Comparison of ENCODE assay signal across 1 cellular context in the genomic region with DNA sequence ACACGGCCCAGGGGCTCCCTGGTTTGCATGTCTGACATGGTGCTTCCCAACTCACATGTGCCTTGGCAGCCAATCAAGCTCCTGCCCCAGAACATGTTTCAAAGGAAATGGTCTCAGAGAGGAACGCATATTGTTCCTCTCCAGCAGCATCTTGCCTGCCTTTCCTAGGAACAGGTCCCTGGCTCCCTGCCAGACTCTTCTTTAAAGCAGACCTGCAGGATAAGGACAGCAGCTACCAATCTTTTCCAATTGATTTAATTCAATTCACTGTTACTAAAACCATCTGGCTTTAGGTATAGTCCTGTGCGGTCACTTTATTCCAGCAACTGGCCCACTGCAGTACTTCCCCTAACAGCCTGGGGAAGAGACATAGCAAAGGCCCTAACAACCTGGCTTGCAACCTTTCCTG.
TF ChIP-seq lines count a peak whose summit lies in the region.

No MANE protein-coding gene starts in this region.

TF ChIP-seq in WTC11, 78 proteins besides CTCF, POLR2A, EP300 and RAD21 (continued from another document):
- TF ChIP-seq, protein P1, sequence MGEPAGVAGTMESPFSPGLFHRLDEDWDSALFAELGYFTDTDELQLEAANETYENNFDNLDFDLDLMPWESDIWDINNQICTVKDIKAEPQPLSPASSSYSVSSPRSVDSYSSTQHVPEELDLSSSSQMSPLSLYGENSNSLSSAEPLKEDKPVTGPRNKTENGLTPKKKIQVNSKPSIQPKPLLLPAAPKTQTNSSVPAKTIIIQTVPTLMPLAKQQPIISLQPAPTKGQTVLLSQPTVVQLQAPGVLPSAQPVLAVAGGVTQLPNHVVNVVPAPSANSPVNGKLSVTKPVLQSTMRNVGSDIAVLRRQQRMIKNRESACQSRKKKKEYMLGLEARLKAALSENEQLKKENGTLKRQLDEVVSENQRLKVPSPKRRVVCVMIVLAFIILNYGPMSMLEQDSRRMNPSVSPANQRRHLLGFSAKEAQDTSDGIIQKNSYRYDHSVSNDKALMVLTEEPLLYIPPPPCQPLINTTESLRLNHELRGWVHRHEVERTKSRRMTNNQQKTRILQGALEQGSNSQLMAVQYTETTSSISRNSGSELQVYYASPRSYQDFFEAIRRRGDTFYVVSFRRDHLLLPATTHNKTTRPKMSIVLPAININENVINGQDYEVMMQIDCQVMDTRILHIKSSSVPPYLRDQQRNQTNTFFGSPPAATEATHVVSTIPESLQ (CRISPR knock-in tag; IDR thresholded peaks at IDR 0.05), result no peak
- no peak for TF ChIP-seq ZNF121 (CRISPR knock-in tag; IDR thresholded peaks at IDR 0.05)
- no peak for TF ChIP-seq ZNF396 (CRISPR knock-in tag; IDR thresholded peaks at IDR 0.05; ENCODE audit: borderline replicate concordance)
- TF ChIP-seq TCF7 (CRISPR knock-in tag; IDR thresholded peaks at IDR 0.05; ENCODE audit: low read depth), result no peak
- TF ChIP-seq, protein P2, sequence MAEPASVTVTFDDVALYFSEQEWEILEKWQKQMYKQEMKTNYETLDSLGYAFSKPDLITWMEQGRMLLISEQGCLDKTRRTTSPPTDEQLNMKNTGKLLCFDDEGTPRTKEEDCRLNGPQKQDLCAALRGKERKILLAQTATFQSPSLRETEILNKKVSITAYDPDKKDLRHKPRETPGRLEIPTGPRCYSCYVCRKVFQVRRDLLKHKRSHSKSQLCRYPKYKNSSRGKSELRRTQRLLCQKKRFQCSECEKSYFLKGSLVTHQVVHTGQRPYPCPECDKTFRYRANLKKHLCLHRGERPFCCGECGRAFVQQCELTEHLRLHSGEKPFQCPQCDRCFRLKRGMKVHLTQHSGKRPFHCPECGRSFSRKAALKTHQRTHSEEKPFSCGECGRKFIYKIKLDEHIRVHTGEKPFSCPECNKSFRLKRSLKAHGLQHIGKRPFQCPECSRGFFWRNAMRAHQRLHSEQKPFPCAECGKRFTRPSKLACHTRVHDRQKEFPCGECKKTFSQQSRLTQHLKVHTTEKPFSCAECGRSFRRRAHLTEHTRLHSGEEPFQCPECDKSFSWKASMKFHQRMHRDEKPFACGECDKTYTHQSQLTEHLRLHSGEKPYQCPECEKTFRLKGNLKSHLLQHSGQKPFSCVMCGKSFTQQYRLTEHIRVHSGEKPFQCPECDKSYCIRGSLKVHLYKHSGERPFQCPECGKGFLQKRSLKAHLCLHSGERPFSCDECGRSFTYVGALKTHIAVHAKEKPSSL (CRISPR knock-in tag; conservative IDR thresholded peaks at IDR 0.05), result no peak
